ENCODE assay signal across 15 cellular contexts in genomic region chr10:52170776-52171175, GRCh38.
"Had no signal": no experiment of that assay in that cellular context is flagged by ENCODE, and none has a peak within 500 bp of the region (broad histone marks: within the 10 kb centered on the region; RNA-seq: fewer than 3 reads in every experiment).

No MANE protein-coding gene starts in this region.

- H3K4me3 ChIP-seq: pancreas, stomach, thoracic aorta had no signal

- ATAC-seq: activated CD4-positive, CD25-positive, alpha-beta regulatory T cell treated with anti-CD3 and anti-CD28 coated beads, Interleukin-2, amount 50 U/mL, for 24 hours; activated naive CD4-positive, alpha-beta T cell treated with anti-CD3 and anti-CD28 coated beads, Interleukin-2, amount 50 U/mL, for 72 hours; pancreas had no signal

- H3K36me3 Mint-ChIP-seq: activated naive CD4-positive, alpha-beta T cell treated with anti-CD3 and anti-CD28 coated beads, Interleukin-2, amount 50 U/mL, for 72 hours had no signal

- H3K9me3 ChIP-seq: pancreas, thoracic aorta had no signal

- H3K27ac ChIP-seq: brain microvascular endothelial cell, pancreas, stomach, thoracic aorta had no signal

- H3K4me1 ChIP-seq: pancreas, stomach had no signal

- H3K27ac Mint-ChIP-seq: activated naive CD4-positive, alpha-beta T cell treated with anti-CD3 and anti-CD28 coated beads, Interleukin-2, amount 50 U/mL, for 72 hours had no signal

- FAIRE-seq: pancreas, urothelium cell line had no signal

- H3K27me3 ChIP-seq: brain microvascular endothelial cell, pancreas, stomach had no signal

- H3K36me3 ChIP-seq: brain microvascular endothelial cell, pancreas, stomach had no signal

- DNase-seq: activated CD4-positive, alpha-beta T cell treated with anti-CD3 and anti-CD28 coated beads, Interleukin-2, amount 50 U/mL, for 4 hours; activated effector memory CD4-positive, alpha-beta T cell treated with anti-CD3 and anti-CD28 coated beads, Interleukin-2, amount 50 U/mL, for 16 hours; activated T-cell treated with anti-CD3 and anti-CD28 coated beads, Interleukin-2, amount 50 U/mL, for 1 hour; amygdala; brain microvascular endothelial cell; kidney glomerular epithelial cell; midbrain; pancreas; retina; stimulated activated CD4-positive, alpha-beta T cell treated with anti-CD3 and anti-CD28 coated beads, Interleukin-4, amount 100 ng/mL, for 4 hours; stomach had no signal
